In genomic region chr5:158409507-158409906, GRCh38 we compare ENCODE assay signal across 16 cellular contexts.
DNase-seq lines count a peak whose midpoint lies in the region; ATAC-seq and TF ChIP-seq lines count a peak whose summit lies in the region.
"Had no signal": no experiment of that assay in that cellular context is flagged by ENCODE, and none has a peak within 500 bp of the region (broad histone marks: within the 10 kb centered on the region; RNA-seq: fewer than 3 reads in every experiment).

No MANE protein-coding gene starts in this region.

- no peak overlapping the region for H3K4me3 Mint-ChIP-seq in activated B cell treated with CpG ODN at 0.5 μM for 24 hours
- H3K4me3 Mint-ChIP-seq: activated naive CD8-positive, alpha-beta T cell treated with anti-CD3 and anti-CD28 coated beads, Interleukin-2, amount 50 U/mL, for 24 hours; neural crest cell had no signal

- H3K9me3 ChIP-seq in A673 (ENCODE audit: low read depth, low read length, poor library complexity, severe bottlenecking): no peaks in the 10 kb centered on the region
- H3K9me3 ChIP-seq in right lobe of liver: no peaks in the 10 kb centered on the region

- peak; percentile 39 for ATAC-seq in GM18519 (IDR thresholded peaks at IDR 0.05; ENCODE audit: low FRiP score, unreplicated experiment)
- peak; percentile 53 for ATAC-seq in GM21447 (IDR thresholded peaks at IDR 0.05; ENCODE audit: unreplicated experiment)
- ATAC-seq in HG03064 (IDR thresholded peaks at IDR 0.05; ENCODE audit: low read depth, unreplicated experiment): peak; percentile 55
- peak; percentile 38 for ATAC-seq in activated B cell treated with CpG ODN at 0.5 μM for 24 hours (ENCODE audit: low read depth)
- ATAC-seq in right lobe of liver: no peak
- ATAC-seq in GM19467 (IDR thresholded peaks at IDR 0.05; ENCODE audit: unreplicated experiment): no peak
- ATAC-seq: activated naive CD8-positive, alpha-beta T cell treated with anti-CD3 and anti-CD28 coated beads, Interleukin-2, amount 50 U/mL, for 24 hours; esophagus mucosa had no signal

- H3K27ac Mint-ChIP-seq in activated B cell treated with CpG ODN at 0.5 μM for 24 hours: no peak overlapping the region
- H3K27ac Mint-ChIP-seq: activated naive CD8-positive, alpha-beta T cell treated with anti-CD3 and anti-CD28 coated beads, Interleukin-2, amount 50 U/mL, for 24 hours had no signal

- H3K4me1 ChIP-seq in A673 (ENCODE audit: insufficient read depth, low read length, poor library complexity, severe bottlenecking): no peaks in the 10 kb centered on the region
- H3K4me1 ChIP-seq in right lobe of liver: peaks cover 0 to 1% (median 0%) of the 10 kb centered on the region in 4 donors

- no TSS peak for BruUV-seq in A673 (replicated peaks; lab: Mats Ljungman, UMichigan)

- H3K36me3 Mint-ChIP-seq in activated B cell treated with CpG ODN at 0.5 μM for 24 hours (ENCODE audit: low read depth): peaks cover 2% of the 10 kb centered on the region

- H3K36me3 ChIP-seq in A673 (ENCODE audit: insufficient read depth, low read length, poor library complexity, severe bottlenecking) (no peaks in the 10 kb centered on the region), right lobe of liver (no peaks in the 10 kb centered on the region)
- H3K36me3 ChIP-seq: left ventricle myocardium inferior had no signal

- no peak overlapping the region for H3K4me3 ChIP-seq in A673 (ENCODE audit: low read depth, low read length, poor library complexity, severe bottlenecking)
- no peak overlapping the region for H3K4me3 ChIP-seq in right lobe of liver
- H3K4me3 ChIP-seq: left ventricle myocardium inferior, SK-N-MC had no signal

- DNase-seq in activated B cell treated with CpG ODN at 0.5 μM for 24 hours (no peak), A673 (ENCODE audit: low spot score) (no peak), right lobe of liver (no peak), head of caudate nucleus (no peak)
- DNase-seq: activated CD8-positive, alpha-beta memory T cell treated with anti-CD3 and anti-CD28 coated beads, Interleukin-2, amount 50 U/mL, for 48 hours; activated naive CD8-positive, alpha-beta T cell treated with anti-CD3 and anti-CD28 coated beads, Interleukin-2, amount 50 U/mL, for 24 hours; hippocampal formation; left ventricle myocardium inferior had no signal

- H3K9me3 Mint-ChIP-seq in activated B cell treated with CpG ODN at 0.5 μM for 24 hours: peaks cover 7% of the 10 kb centered on the region

- CTCF ChIA-PET in activated B cell treated with CpG ODN at 0.5 μM for 24 hours (lab: Charles Lee) (no interaction called here), A673 (lab: Charles Lee) (no interaction called here)

- no peak for TF ChIP-seq POLR2A in right lobe of liver (IDR thresholded peaks at IDR 0.05)

- peaks cover 28% of the 10 kb centered on the region for H3K4me1 Mint-ChIP-seq in activated B cell treated with CpG ODN at 0.5 μM for 24 hours
- H3K4me1 Mint-ChIP-seq: neural crest cell had no signal

- H3K27ac ChIP-seq in A673 (ENCODE audit: low read depth, low read length, poor library complexity, severe bottlenecking) (no peak overlapping the region), right lobe of liver (no peak overlapping the region)
- H3K27ac ChIP-seq: C4-2B, left ventricle myocardium inferior, SK-N-MC had no signal

- H3K27me3 ChIP-seq in A673 (replicated peaks; ENCODE audit: insufficient read depth, low read depth, low read length, poor library complexity) (no peaks in the 10 kb centered on the region), right lobe of liver (no peaks in the 10 kb centered on the region)

- H3K27me3 Mint-ChIP-seq in activated B cell treated with CpG ODN at 0.5 μM for 24 hours: no peaks in the 10 kb centered on the region
- H3K27me3 Mint-ChIP-seq: activated naive CD8-positive, alpha-beta T cell treated with anti-CD3 and anti-CD28 coated beads, Interleukin-2, amount 50 U/mL, for 24 hours had no signal

- intact Hi-C loops in activated B cell treated with CpG ODN at 0.5 μM for 24 hours (cut with micrococcal nuclease) (loop anchor here (1.0 kb wide), 1 partner anchor 9 kb away; no protein-coding TSS in a partner anchor), A673 (cut with micrococcal nuclease; ENCODE audit: unreplicated experiment) (no loop called here), right lobe of liver (cut with DNase I) (no loop called here), head of caudate nucleus (cut with DNase I) (no loop called here)

- POLR2A ChIA-PET in activated B cell treated with CpG ODN at 0.5 μM for 24 hours (lab: Charles Lee): interaction anchor here (1.6 kb wide), 1 partner anchor 697 kb away, joined by 4 read pairs; no protein-coding TSS in a partner anchor
- POLR2A ChIA-PET in A673 (lab: Charles Lee; ENCODE audit: low non-redundant PET): no interaction called here

- TF ChIP-seq CTCF in activated B cell treated with CpG ODN at 0.5 μM for 24 hours (IDR thresholded peaks at IDR 0.05) (no peak), A673 (conservative IDR thresholded peaks at IDR 0.05; ENCODE audit: low read depth, low read length) (no peak), right lobe of liver (IDR thresholded peaks at IDR 0.05) (no peak)

Comparison
In these comparisons a context has a peak if more than half of its experiments do, and no peak if none do; other contexts are left out.
1. ATAC-seq: peak in GM18519 (single experiment), GM21447 (single experiment), HG03064 (single experiment) and activated B cell treated with CpG ODN at 0.5 μM for 24 hours (single experiment); none in right lobe of liver (0 of 4) and GM19467 (single experiment).